ENCODE assay signal across 12 cellular contexts in the genomic region with DNA sequence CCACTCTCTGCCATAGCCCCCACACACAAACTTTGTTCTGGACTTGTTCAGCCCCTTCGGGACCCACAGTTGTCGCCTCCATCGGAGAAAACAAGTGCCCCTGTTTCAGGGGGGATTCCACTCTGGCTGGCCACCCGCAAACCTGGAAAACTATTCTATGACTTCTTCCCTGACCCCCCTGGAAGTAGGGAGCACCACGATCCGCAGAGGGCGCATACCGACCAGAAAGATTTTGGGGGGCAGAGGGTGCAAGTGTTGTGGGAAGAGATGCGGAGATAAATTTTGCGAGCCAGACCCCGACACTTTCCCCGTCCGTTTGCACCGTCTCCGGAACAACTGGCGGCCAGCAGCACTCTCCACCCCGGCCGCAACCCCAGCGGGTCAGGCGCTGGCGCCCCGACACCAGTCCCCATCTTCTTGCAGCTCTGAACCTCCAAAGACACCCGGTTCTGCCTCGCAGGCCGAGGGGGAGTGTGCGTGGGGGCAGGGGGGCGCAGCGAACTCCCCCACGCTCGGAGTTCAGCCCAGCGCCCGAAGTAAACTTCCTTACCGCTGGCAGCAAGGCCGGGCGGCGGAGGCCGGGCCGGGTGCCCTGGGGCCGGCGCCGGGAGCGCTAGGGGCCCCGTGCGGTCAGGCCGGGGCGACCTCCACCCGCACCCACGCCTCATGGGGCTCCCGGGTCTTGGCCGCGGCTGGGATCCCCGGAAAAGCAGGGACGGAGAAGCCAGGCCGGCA. TPM values are rescaled to one million over a fixed set of nuclear protein-coding genes. Genes with fewer than 3 reads are reported as not detected.
A peak's percentile ranks its signal among the peaks of the same experiment; 100 is the strongest.
DNase-seq lines count a peak whose midpoint lies in the region; ATAC-seq, FAIRE-seq and TF ChIP-seq lines count a peak whose summit lies in the region.
"Had no signal": no experiment of that assay in that cellular context is flagged by ENCODE, and none has a peak within 500 bp of the region (broad histone marks: within the 10 kb centered on the region; RNA-seq: fewer than 3 reads in every experiment).

No MANE protein-coding gene starts in this region.

- POLR2A ChIA-PET in HepG2 (lab: Yijun Ruan, JAX), result interaction anchor here (0.6 to 2.1 kb wide), 6 partner anchors 25 to 115 kb away, joined by 3 to 11 read pairs (median 6); no protein-coding TSS in a partner anchor
- POLR2A ChIA-PET in GM10248 (lab: Yijun Ruan, JAX), result no interaction called here
- POLR2A ChIA-PET in activated CD4-positive, alpha-beta memory T cell treated with anti-CD3 and anti-CD28 coated beads, Interleukin-2, amount 10 ng/mL, durations not matched to agents 7 days and 5 days (lab: Charles Lee), result no interaction called here

- H3K36me3 ChIP-seq in HepG2 (replicated peaks in 1 of 2; ENCODE audit: control insufficient read depth in 1 of 2, insufficient read depth in 2 of 2, low read length in 2 of 2), result no peaks in the 10 kb centered on the region

- H3K9me3 ChIP-seq in HepG2 (ENCODE audit: low read length), result no peaks in the 10 kb centered on the region

- peaks cover 5% of the 10 kb centered on the region for H3K9me3 Mint-ChIP-seq in activated CD4-positive, alpha-beta memory T cell treated with anti-CD3 and anti-CD28 coated beads, Interleukin-2, amount 10 ng/mL, durations not matched to agents 7 days and 5 days

- H3K79me2 ChIP-seq in HepG2 (ENCODE audit: insufficient read depth, low read length), result peaks cover 52% of the 10 kb centered on the region

- 2% methylated on average over 28 of the region's 54 CpGs for WGBS in HepG2 (ENCODE audit: low lambda C conversion rate)

- no peak overlapping the region for H3K27ac Mint-ChIP-seq in activated CD4-positive, alpha-beta memory T cell treated with anti-CD3 and anti-CD28 coated beads, Interleukin-2, amount 10 ng/mL, durations not matched to agents 7 days and 5 days
- H3K27ac Mint-ChIP-seq: naive thymus-derived CD4-positive, alpha-beta T cell had no signal

- peaks cover 9% of the 10 kb centered on the region for H3K36me3 Mint-ChIP-seq in activated CD4-positive, alpha-beta memory T cell treated with anti-CD3 and anti-CD28 coated beads, Interleukin-2, amount 10 ng/mL, durations not matched to agents 7 days and 5 days (ENCODE audit: low read depth)

- no peaks in the 10 kb centered on the region for H4K20me1 ChIP-seq in HepG2 (ENCODE audit: insufficient read depth, low read length)

- CTCF ChIA-PET in HepG2 (lab: Yijun Ruan, JAX; ENCODE audit: low intra/inter-chr PET ratio, low total read pairs), result no interaction called here
- CTCF ChIA-PET in GM10248 (lab: Yijun Ruan, JAX), result no interaction called here
- CTCF ChIA-PET in activated CD4-positive, alpha-beta memory T cell treated with anti-CD3 and anti-CD28 coated beads, Interleukin-2, amount 10 ng/mL, durations not matched to agents 7 days and 5 days (lab: Charles Lee), result no interaction called here

- TF ChIP-seq EP300 in HepG2 (IDR thresholded peaks at IDR 0.05; ENCODE audit: low read depth in 2 of 2, low read length in 2 of 2) (no peak), HepG2 (CRISPR knock-in tag; IDR thresholded peaks at IDR 0.05; ENCODE audit: borderline replicate concordance) (no peak)

- intact Hi-C loops in HepG2 (cut with micrococcal nuclease; ENCODE audit: unreplicated experiment), result loop anchor here (2.0 to 5.0 kb wide), 2 partner anchors 30 to 288 kb away; no protein-coding TSS in a partner anchor

- H3K4me1 ChIP-seq in HepG2 (ENCODE audit: insufficient read depth, low read length), result peaks cover 53% of the 10 kb centered on the region

- H3K4me2 ChIP-seq in HepG2 (ENCODE audit: low read depth, low read length), result peak overlapping the region; percentile 90

- H3K9ac ChIP-seq in HepG2 (ENCODE audit: insufficient read depth, low read depth, low read length), result peak overlapping the region; percentile 91

- peak overlapping the region; percentile 90 to 97 (median 94) for H3K4me3 ChIP-seq in HepG2 (replicated peaks in 1 of 3; ENCODE audit: insufficient read depth in 1 of 3, low read depth in 2 of 3, low read length in 3 of 3)

- DNase-seq in NCI-H146 (lab: John Stamatoyannopoulos, UW) (peak; percentile 27), NCI-H146 treated with DMSO at 0.1 percent for 48 hours (lab: John Stamatoyannopoulos, UW; ENCODE audit: unreplicated experiment) (no peak), caudate nucleus (lab: John Stamatoyannopoulos, UW) (peak in 8 of 61 donors; percentile 12 to 43 (median 36)), HepG2 (ENCODE audit: low spot score) (no peak), substantia nigra (lab: John Stamatoyannopoulos, UW) (peak in 12 of 49 donors; percentile 28 to 64 (median 38)), GM10248 (ENCODE audit: extremely low spot score) (no peak), 8988T (no peak)
- DNase-seq in activated CD4-positive, alpha-beta memory T cell treated with anti-CD3 and anti-CD28 coated beads, Interleukin-2, amount 10 ng/mL, durations not matched to agents 7 days and 5 days, result no peak
- DNase-seq: activated CD4-positive, alpha-beta T cell treated with anti-CD3 and anti-CD28 coated beads for 4 hours; naive thymus-derived CD4-positive, alpha-beta T cell had no signal

- H3K27me3 Mint-ChIP-seq in activated CD4-positive, alpha-beta memory T cell treated with anti-CD3 and anti-CD28 coated beads, Interleukin-2, amount 10 ng/mL, durations not matched to agents 7 days and 5 days, result peaks cover 70% of the 10 kb centered on the region

- H3K4me1 Mint-ChIP-seq in activated CD4-positive, alpha-beta memory T cell treated with anti-CD3 and anti-CD28 coated beads, Interleukin-2, amount 10 ng/mL, durations not matched to agents 7 days and 5 days, result peaks cover 6% of the 10 kb centered on the region

- peak overlapping the region; percentile 97 for H3K27ac ChIP-seq in caudate nucleus (ENCODE audit: low read depth, low read length)
- H3K27ac ChIP-seq in HepG2 (ENCODE audit: extremely low read length, insufficient read depth, low read length), result peak overlapping the region; percentile 86
- H3K27ac ChIP-seq in substantia nigra (ENCODE audit: low read depth, low read length, poor library complexity, severe bottlenecking), result peak overlapping the region; percentile 99

- ATAC-seq in HepG2, result peak; percentile 13; the same call in 2 of the 3 replicates
- ATAC-seq: naive thymus-derived CD4-positive, alpha-beta T cell had no signal

- no peak for TF ChIP-seq RAD21 in HepG2 (CRISPR knock-in tag; IDR thresholded peaks at IDR 0.05)

- TF ChIP-seq CTCF in HepG2 (CRISPR knock-in tag; IDR thresholded peaks at IDR 0.05) (peak; percentile 2; the same call in 1 of the 2 replicates), GM10248 (IDR thresholded peaks at IDR 0.05; ENCODE audit: control extremely low read depth, extremely low read depth, low read depth, missing control alignments) (no peak)

- in situ Hi-C loops in HepG2 (cut with HindIII; ENCODE audit: extremely low pct_ligation_motif_present, low pct_unique_long_range_greater_than_20kb), result loop anchor here (5.0 kb wide), 1 partner anchor 612 kb away; no protein-coding TSS in a partner anchor

- TF ChIP-seq POLR2A in HepG2 (IDR thresholded peaks at IDR 0.05; ENCODE audit: insufficient read depth in 1 of 2, low read depth in 2 of 2, low read length in 2 of 2), result peak in 1 of 2 experiments; percentile 11; a peak in 1 of 4 replicates

- no peak for FAIRE-seq in HepG2 (lab: Jason Lieb, UNC)
- FAIRE-seq: A204.1 had no signal

- peak overlapping the region; percentile 71 for H2AFZ ChIP-seq in HepG2 (ENCODE audit: low read length)

- H3K4me3 Mint-ChIP-seq in activated CD4-positive, alpha-beta memory T cell treated with anti-CD3 and anti-CD28 coated beads, Interleukin-2, amount 10 ng/mL, durations not matched to agents 7 days and 5 days, result no peak overlapping the region
- H3K4me3 Mint-ChIP-seq: central memory CD8-positive, alpha-beta T cell had no signal

- H3K27me3 ChIP-seq in HepG2 (ENCODE audit: control insufficient read depth in 1 of 2, insufficient read depth in 2 of 2, low read length in 2 of 2), result peaks cover 0 to 16% of the 10 kb centered on the region in 2 experiments; a peak in 3 of 5 replicates

- no TSS peak for BruUV-seq in HepG2 (replicated peaks; lab: Mats Ljungman, UMichigan)

RNA-seq across cellular contexts. Expression of a gene that starts 0.7 kb away (rescaled TPM):
- 12.3 and 18.5 TPM in 2 replicates for total RNA-seq in HepG2 (2016; rRNA removed; fragmentation: Illumina TruSeq; extraction: Trizol)
- total RNA-seq in HepG2 (2016; cell fraction: cytosol; rRNA removed; fragmentation: Illumina TruSeq; extraction: Trizol; ENCODE audit: low read depth), result 3.8 and 4.7 TPM in 2 replicates
- 12.7 and 13.5 TPM in 2 replicates for total RNA-seq in HepG2 (2016; cell fraction: insoluble cytoplasmic fraction; rRNA removed; fragmentation: Illumina TruSeq; extraction: Trizol)
- total RNA-seq in HepG2 (2016; cell fraction: membrane; rRNA removed; fragmentation: Illumina TruSeq; extraction: Trizol), result 12.7 and 14.2 TPM in 2 replicates
- 12.5 and 15.2 TPM in 2 replicates for total RNA-seq in HepG2 (2016; cell fraction: nucleus; rRNA removed; fragmentation: Illumina TruSeq; extraction: Trizol)
- polyA plus RNA-seq in HepG2 (2011; rRNA removed), result 5.9 and 6.6 TPM in 2 replicates
- 3.8 and 4.0 TPM in 2 replicates for polyA plus RNA-seq in HepG2 (2011; cell fraction: cytosol; rRNA removed)
- 7.7 TPM in 2 replicates for polyA plus RNA-seq in HepG2 (2011; cell fraction: nucleus; rRNA removed)
- polyA plus RNA-seq in HepG2 (2012), result 6.2 and 6.9 TPM in 2 replicates
- polyA plus RNA-seq in HepG2 (2016; cell fraction: cytosol; fragmentation: Illumina TruSeq; extraction: Trizol; ENCODE audit: low read depth), result 2.3 and 3.0 TPM in 2 replicates
- 16.0 and 21.0 TPM in 2 replicates for polyA plus RNA-seq in HepG2 (2016; cell fraction: insoluble cytoplasmic fraction; fragmentation: Illumina TruSeq; extraction: Trizol; ENCODE audit: low read depth)
- 8.5 and 9.6 TPM in 2 replicates for polyA plus RNA-seq in HepG2 (2016; cell fraction: membrane; fragmentation: Illumina TruSeq; extraction: Trizol; ENCODE audit: low read depth)
- polyA plus RNA-seq in HepG2 (2016; cell fraction: nucleus; fragmentation: Illumina TruSeq; extraction: Trizol; ENCODE audit: insufficient read depth, low read depth), result 30.9 and 34.8 TPM in 2 replicates
- 0.02 and 5.6 TPM in 2 replicates for polyA minus RNA-seq in HepG2 (2011; rRNA and poly(A)+ RNA removed; ENCODE audit: low replicate concordance)
- 3.4 and 4.2 TPM in 2 replicates for polyA minus RNA-seq in HepG2 (2011; cell fraction: cytosol; rRNA and poly(A)+ RNA removed)
- 4.0 and 4.2 TPM in 2 replicates for polyA minus RNA-seq in HepG2 (2011; cell fraction: nucleus; rRNA and poly(A)+ RNA removed)
- not detected for total RNA-seq in activated CD4-positive, alpha-beta memory T cell treated with anti-CD3 and anti-CD28 coated beads, Interleukin-2, amount 10 ng/mL, durations not matched to agents 7 days and 5 days
- total RNA-seq: naive thymus-derived CD4-positive, alpha-beta T cell had no signal
- polyA plus RNA-seq: naive thymus-derived CD4-positive, alpha-beta T cell had no signal

Comparison
In these comparisons a context has a peak if more than half of its experiments do, and no peak if none do; other contexts are left out.
1. RNA of a gene that starts 0.7 kb away (total RNA-seq): 3.8 to 18.5 TPM in HepG2; not detected in activated CD4-positive, alpha-beta memory T cell treated with anti-CD3 and anti-CD28 coated beads, Interleukin-2, amount 10 ng/mL, durations not matched to agents 7 days and 5 days; every median in the first group is over 4 times any median in the second.
2. Peak in every context shown above with its lines, with median percentiles within 50 percentile points of each other: H3K27ac ChIP-seq.